Comparison of ENCODE assay signal across 24 cellular contexts in genomic region chr13:113426591-113426986, GRCh38. TPM values are rescaled to one million over a fixed set of nuclear protein-coding genes. Genes with fewer than 3 reads are reported as not detected.
DNase-seq lines count a peak whose midpoint lies in the region; ATAC-seq and TF ChIP-seq lines count a peak whose summit lies in the region.
"Had no signal": no experiment of that assay in that cellular context is flagged by ENCODE, and none has a peak within 500 bp of the region (broad histone marks: within the 10 kb centered on the region; RNA-seq: fewer than 3 reads in every experiment).

No MANE protein-coding gene starts in this region.

- ATAC-seq in natural killer cell treated with Interleukin-12 subunit alpha and Interleukin-12 subunit beta and Interleukin-15 and Interleukin-18, amount 100 ng/mL, for 72 hours: no peak
- ATAC-seq in natural killer cell (no peak), HG02763 (IDR thresholded peaks at IDR 0.05; ENCODE audit: unreplicated experiment) (no peak)
- ATAC-seq: CD8-positive, alpha-beta T cell had no signal

- H3K4me1 Mint-ChIP-seq in natural killer cell treated with Interleukin-12 subunit alpha and Interleukin-12 subunit beta and Interleukin-15 and Interleukin-18, amount 100 ng/mL, for 72 hours (ENCODE audit: low read depth in 2 of 2): no peaks in the 10 kb centered on the region
- H3K4me1 Mint-ChIP-seq in natural killer cell: no peaks in the 10 kb centered on the region
- H3K4me1 Mint-ChIP-seq in neural crest cell: peaks cover 5% of the 10 kb centered on the region

- no peaks in the 10 kb centered on the region for H3K36me3 Mint-ChIP-seq in natural killer cell treated with Interleukin-12 subunit alpha and Interleukin-12 subunit beta and Interleukin-15 and Interleukin-18, amount 100 ng/mL, for 72 hours
- H3K36me3 Mint-ChIP-seq in natural killer cell (no peaks in the 10 kb centered on the region), neural crest cell (ENCODE audit: low read depth) (peaks cover 2% of the 10 kb centered on the region)
- H3K36me3 Mint-ChIP-seq: CD8-positive, alpha-beta T cell had no signal

- TF ChIP-seq CTCF in natural killer cell (IDR thresholded peaks at IDR 0.05): no peak
- no peak for TF ChIP-seq CTCF in neural crest cell (conservative IDR thresholded peaks at IDR 0.05)
- TF ChIP-seq CTCF in GM10248 (IDR thresholded peaks at IDR 0.05; ENCODE audit: control extremely low read depth, extremely low read depth, low read depth, missing control alignments): no peak

- CTCF ChIA-PET in GM10248 (lab: Yijun Ruan, JAX): no interaction called here

- no peaks in the 10 kb centered on the region for H3K27me3 Mint-ChIP-seq in natural killer cell treated with Interleukin-12 subunit alpha and Interleukin-12 subunit beta and Interleukin-15 and Interleukin-18, amount 100 ng/mL, for 72 hours
- H3K27me3 Mint-ChIP-seq in natural killer cell (ENCODE audit: low read depth in 2 of 2) (no peaks in the 10 kb centered on the region), neural crest cell (ENCODE audit: low read depth) (no peaks in the 10 kb centered on the region)

- POLR2A ChIA-PET in GM10248 (lab: Yijun Ruan, JAX): no interaction called here

- peak overlapping the region; percentile 47; the same call in 1 of the 2 replicates for H3K27ac ChIP-seq in SK-N-MC
- H3K27ac ChIP-seq: PC-9 had no signal

- no peak overlapping the region for H3K27ac Mint-ChIP-seq in natural killer cell treated with Interleukin-12 subunit alpha and Interleukin-12 subunit beta and Interleukin-15 and Interleukin-18, amount 100 ng/mL, for 72 hours
- H3K27ac Mint-ChIP-seq in natural killer cell: no peak overlapping the region
- peak overlapping the region; percentile 8 for H3K27ac Mint-ChIP-seq in neural crest cell (ENCODE audit: unreplicated experiment)
- H3K27ac Mint-ChIP-seq: CD8-positive, alpha-beta T cell had no signal

- H3K9me3 ChIP-seq in SK-N-MC (ENCODE audit: low read depth, low read length): no peaks in the 10 kb centered on the region

- peak; percentile 16 for DNase-seq in natural killer cell treated with Interleukin-12 subunit alpha and Interleukin-12 subunit beta and Interleukin-15 and Interleukin-18, amount 100 ng/mL, for 72 hours (ENCODE audit: low spot score)
- no peak for DNase-seq in natural killer cell
- DNase-seq in SK-N-MC (ENCODE audit: low read depth, low spot score): no peak
- DNase-seq in neural crest cell (ENCODE audit: low read depth, low spot score): no peak
- DNase-seq in AG08395 (ENCODE audit: low spot score): no peak
- no peak for DNase-seq in COR-L47 (lab: John Stamatoyannopoulos, UW)
- no peak for DNase-seq in GM10248 (ENCODE audit: extremely low spot score)
- DNase-seq: AML-193; CD8-positive, alpha-beta T cell; DMS 273 treated with DMSO at 0.1 percent for 48 hours; DMS79; EL; GDM1; Kasumi-1; MV-4-11; NCI-H1105; NCI-H1436 treated with DMSO at 0.1 percent for 48 hours; NCI-H187 treated with DMSO at 0.1 percent for 48 hours; NCI-H446 treated with DMSO at 0.1 percent for 48 hours; NCI-H526; NCI-H82 had no signal

- H3K4me3 Mint-ChIP-seq in natural killer cell treated with Interleukin-12 subunit alpha and Interleukin-12 subunit beta and Interleukin-15 and Interleukin-18, amount 100 ng/mL, for 72 hours: no peak overlapping the region
- H3K4me3 Mint-ChIP-seq in natural killer cell (no peak overlapping the region), neural crest cell (no peak overlapping the region)
- H3K4me3 Mint-ChIP-seq: CD8-positive, alpha-beta T cell had no signal

- no peak overlapping the region for H3K9ac ChIP-seq in SK-N-MC (ENCODE audit: insufficient read length)

- no peaks in the 10 kb centered on the region for H3K36me3 ChIP-seq in SK-N-MC (ENCODE audit: insufficient read depth, low read length)

- intact Hi-C loops in natural killer cell (cut with micrococcal nuclease): no loop called here

- H3K4me3 ChIP-seq in SK-N-MC: no peak overlapping the region
- H3K4me3 ChIP-seq: PC-9 had no signal

- no peaks in the 10 kb centered on the region for H3K9me3 Mint-ChIP-seq in natural killer cell treated with Interleukin-12 subunit alpha and Interleukin-12 subunit beta and Interleukin-15 and Interleukin-18, amount 100 ng/mL, for 72 hours
- H3K9me3 Mint-ChIP-seq in natural killer cell (no peaks in the 10 kb centered on the region), neural crest cell (no peaks in the 10 kb centered on the region)
- H3K9me3 Mint-ChIP-seq: CD8-positive, alpha-beta T cell had no signal

RNA-seq across cellular contexts. Expression of gene ADPRHL1, which starts 26.7 kb away (rescaled TPM):
- total RNA-seq in natural killer cell treated with Interleukin-12 subunit alpha and Interleukin-12 subunit beta and Interleukin-15 and Interleukin-18, amount 100 ng/mL, for 72 hours: 1 to 10 TPM; 1.8 to 1.9 TPM
- total RNA-seq in natural killer cell (under 1 TPM; 0.56 to 0.93 (median 0.72) TPM), neural crest cell (2.8 TPM in 2 replicates)
- total RNA-seq: RPMI7951 had no signal
